ENCODE assay signal across 1 cellular context in the genomic region with DNA sequence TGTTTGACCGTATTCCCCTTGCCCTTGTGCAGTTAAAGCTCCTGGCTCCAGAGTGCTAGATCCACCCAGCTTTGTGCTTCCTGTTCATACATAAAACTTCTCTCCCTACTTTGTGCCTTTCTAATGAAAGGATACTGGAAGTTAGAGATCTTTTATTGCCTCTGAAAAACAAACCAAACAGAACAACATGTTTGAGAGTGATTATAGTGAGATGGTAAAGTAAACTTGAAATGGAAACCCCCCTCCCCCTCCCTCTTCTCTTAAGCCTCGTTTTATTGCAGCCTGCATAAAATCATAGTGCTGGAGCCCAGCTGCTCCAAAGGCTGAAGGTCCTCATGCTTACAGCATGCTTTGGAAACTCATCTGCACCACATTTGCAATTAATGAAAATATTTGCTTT.
TF ChIP-seq lines count a peak whose summit lies in the region.

No MANE protein-coding gene starts in this region.

TF ChIP-seq in K562, 482 proteins besides CTCF, POLR2A, EP300 and RAD21 (continued from another document):
- TF ChIP-seq, protein P1, sequence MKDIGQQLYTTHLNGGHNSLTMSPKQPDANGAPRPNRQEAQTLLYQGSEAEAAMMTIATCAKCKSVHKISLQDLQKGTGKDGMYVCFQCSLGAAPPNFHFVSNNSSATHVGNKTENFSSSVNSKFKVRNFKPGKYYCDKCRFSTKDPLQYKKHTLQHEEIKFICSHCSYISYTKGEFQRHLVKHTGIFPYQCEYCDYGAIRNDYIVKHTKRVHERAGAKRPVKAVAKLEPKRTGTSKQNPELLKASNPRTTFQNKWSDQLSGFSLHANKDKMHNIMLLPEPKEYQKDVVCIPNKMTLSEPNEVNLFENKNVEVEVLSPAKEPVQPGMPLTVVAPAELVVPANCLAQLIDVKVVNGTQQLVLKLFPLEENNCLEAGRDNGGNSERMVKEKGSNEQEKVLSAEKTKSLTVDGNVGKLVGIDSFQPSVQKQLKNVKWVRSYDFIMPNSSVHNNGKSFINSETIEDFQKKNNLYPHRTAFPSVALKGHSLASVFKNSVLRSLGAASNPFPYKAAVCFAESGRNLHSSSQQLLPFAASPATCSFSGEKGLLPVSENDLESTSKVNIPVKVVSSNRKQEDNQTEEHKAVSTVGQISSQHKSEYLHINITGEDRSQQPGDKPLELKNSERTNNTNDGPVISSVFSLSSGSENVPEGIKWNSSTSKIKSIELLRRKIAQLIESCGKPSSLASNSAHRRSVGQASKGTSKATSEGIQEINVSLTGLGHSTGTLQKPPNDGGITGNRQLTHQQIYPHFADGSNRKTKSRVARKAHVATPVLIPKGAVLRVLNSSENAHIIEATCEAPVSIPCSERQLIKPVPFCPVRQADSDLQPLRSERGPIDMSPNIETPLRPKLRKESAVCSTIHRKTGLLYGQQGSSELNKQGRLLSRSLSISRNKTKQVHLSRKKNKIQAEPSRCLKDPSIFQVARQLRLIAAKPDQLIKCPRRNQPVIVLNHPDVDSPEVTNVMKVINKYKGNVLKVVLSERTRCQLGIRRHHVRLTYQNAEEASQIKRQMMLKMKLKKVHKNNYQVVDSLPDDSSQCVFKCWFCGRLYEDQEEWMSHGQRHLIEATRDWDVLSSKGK (CRISPR knock-in tag; IDR thresholded peaks at IDR 0.05) = no peak
- TF ChIP-seq, protein P2, sequence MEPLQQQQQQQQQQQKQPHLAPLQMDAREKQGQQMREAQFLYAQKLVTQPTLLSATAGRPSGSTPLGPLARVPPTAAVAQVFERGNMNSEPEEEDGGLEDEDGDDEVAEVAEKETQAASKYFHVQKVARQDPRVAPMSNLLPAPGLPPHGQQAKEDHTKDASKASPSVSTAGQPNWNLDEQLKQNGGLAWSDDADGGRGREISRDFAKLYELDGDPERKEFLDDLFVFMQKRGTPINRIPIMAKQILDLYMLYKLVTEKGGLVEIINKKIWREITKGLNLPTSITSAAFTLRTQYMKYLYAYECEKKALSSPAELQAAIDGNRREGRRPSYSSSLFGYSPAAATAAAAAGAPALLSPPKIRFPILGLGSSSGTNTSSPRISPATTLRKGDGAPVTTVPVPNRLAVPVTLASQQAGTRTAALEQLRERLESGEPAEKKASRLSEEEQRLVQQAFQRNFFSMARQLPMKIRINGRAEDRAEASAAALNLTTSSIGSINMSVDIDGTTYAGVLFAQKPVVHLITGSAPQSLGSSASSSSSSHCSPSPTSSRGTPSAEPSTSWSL (CRISPR knock-in tag; IDR thresholded peaks at IDR 0.05; ENCODE audit: borderline replicate concordance) = no peak
- no peak for TF ChIP-seq FIP1L1 (IDR thresholded peaks at IDR 0.05; ENCODE audit: low read depth, low read length, poor library complexity, severe bottlenecking)
- no peak for TF ChIP-seq KHSRP (IDR thresholded peaks at IDR 0.05)
- TF ChIP-seq, protein P3, sequence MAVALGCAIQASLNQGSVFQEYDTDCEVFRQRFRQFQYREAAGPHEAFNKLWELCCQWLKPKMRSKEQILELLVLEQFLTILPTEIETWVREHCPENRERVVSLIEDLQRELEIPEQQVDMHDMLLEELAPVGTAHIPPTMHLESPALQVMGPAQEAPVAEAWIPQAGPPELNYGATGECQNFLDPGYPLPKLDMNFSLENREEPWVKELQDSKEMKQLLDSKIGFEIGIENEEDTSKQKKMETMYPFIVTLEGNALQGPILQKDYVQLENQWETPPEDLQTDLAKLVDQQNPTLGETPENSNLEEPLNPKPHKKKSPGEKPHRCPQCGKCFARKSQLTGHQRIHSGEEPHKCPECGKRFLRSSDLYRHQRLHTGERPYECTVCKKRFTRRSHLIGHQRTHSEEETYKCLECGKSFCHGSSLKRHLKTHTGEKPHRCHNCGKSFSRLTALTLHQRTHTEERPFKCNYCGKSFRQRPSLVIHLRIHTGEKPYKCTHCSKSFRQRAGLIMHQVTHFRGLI (CRISPR knock-in tag; IDR thresholded peaks at IDR 0.05) = no peak
TF ChIP-seq in K562: peak in this region for 0.
